Comparison of ENCODE assay signal across 9 cellular contexts in the genomic region with DNA sequence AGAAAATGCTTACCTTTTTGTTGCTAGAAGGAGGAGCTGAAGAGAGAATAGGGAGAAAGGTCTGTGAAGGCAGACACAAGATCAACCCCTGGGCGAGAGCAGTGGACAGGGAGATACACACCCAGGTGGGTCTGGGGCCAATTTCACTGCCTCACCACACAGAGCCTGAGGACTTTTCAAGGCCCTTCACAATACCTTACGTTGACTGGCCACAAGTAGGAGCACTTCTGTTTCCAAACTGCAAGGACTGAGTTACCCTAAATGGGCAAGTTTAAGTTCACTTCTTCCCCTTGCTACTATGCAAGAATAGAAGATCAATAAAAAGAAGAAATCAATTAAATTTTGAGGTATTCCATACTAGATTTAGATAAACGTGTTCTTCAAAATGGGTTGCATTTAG.
A peak's percentile ranks its signal among the peaks of the same experiment; 100 is the strongest.
DNase-seq lines count a peak whose midpoint lies in the region; ATAC-seq, FAIRE-seq and TF ChIP-seq lines count a peak whose summit lies in the region.
"Had no signal": no experiment of that assay in that cellular context is flagged by ENCODE, and none has a peak within 500 bp of the region (broad histone marks: within the 10 kb centered on the region; RNA-seq: fewer than 3 reads in every experiment).

No MANE protein-coding gene starts in this region.

- no peak for TF ChIP-seq POLR2A in GM12891 (IDR thresholded peaks at IDR 0.05; ENCODE audit: low read depth, low read length)
- TF ChIP-seq POLR2A in HepG2 (IDR thresholded peaks at IDR 0.05; ENCODE audit: insufficient read depth in 1 of 2, low read depth in 2 of 2, low read length in 2 of 2): no peak

- intact Hi-C loops in HepG2 (cut with micrococcal nuclease; ENCODE audit: unreplicated experiment): loop anchor here (5.0 kb wide), 1 partner anchor 173 kb away; the partner anchor contains the start of gene SLC12A2

- FAIRE-seq in GM12891 (lab: Jason Lieb, UNC): peak; percentile 33
- FAIRE-seq in HepG2 (lab: Jason Lieb, UNC): no peak

- POLR2A ChIA-PET in HepG2 (lab: Yijun Ruan, JAX): no interaction called here

- H3K9ac ChIP-seq in HepG2 (ENCODE audit: insufficient read depth, low read depth, low read length): no peak overlapping the region

- DNase-seq in AG10803 (ENCODE audit: low read depth): peak; percentile 55
- DNase-seq in GM12891 (ENCODE audit: insufficient read length, low spot score): no peak
- peak; percentile 54 for DNase-seq in MV-4-11 (lab: John Stamatoyannopoulos, UW)
- DNase-seq in astrocyte of the hippocampus (ENCODE audit: low read depth, low spot score): peak; percentile 46
- DNase-seq in HepG2 (ENCODE audit: low spot score): peak; percentile 42
- no peak for DNase-seq in CD1c-positive myeloid dendritic cell (ENCODE audit: extremely low spot score)
- DNase-seq in activated CD4-positive, alpha-beta T cell treated with anti-CD3 and anti-CD28 coated beads for 1 hour: no peak

- H3K27ac ChIP-seq in HepG2 (ENCODE audit: extremely low read length, insufficient read depth, low read length): no peak overlapping the region
- H3K27ac ChIP-seq: SJSA1 had no signal

- WGBS in HepG2 (ENCODE audit: low lambda C conversion rate): 0% methylated on average over 3 of the region's 3 CpGs

- no peak overlapping the region for H3K4me3 ChIP-seq in AG10803 (ENCODE audit: low read length)
- H3K4me3 ChIP-seq in HepG2 (replicated peaks in 1 of 3; ENCODE audit: insufficient read depth in 1 of 3, low read depth in 2 of 3, low read length in 3 of 3): no peak overlapping the region
- H3K4me3 ChIP-seq: SJSA1 had no signal

- no peak overlapping the region for H2AFZ ChIP-seq in HepG2 (ENCODE audit: low read length)

- H3K4me2 ChIP-seq in HepG2 (ENCODE audit: low read depth, low read length): no peak overlapping the region

- no peaks in the 10 kb centered on the region for H3K79me2 ChIP-seq in HepG2 (ENCODE audit: insufficient read depth, low read length)

- TF ChIP-seq EP300 in HepG2 (IDR thresholded peaks at IDR 0.05; ENCODE audit: low read depth in 2 of 2, low read length in 2 of 2): no peak
- no peak for TF ChIP-seq EP300 in HepG2 (CRISPR knock-in tag; IDR thresholded peaks at IDR 0.05; ENCODE audit: borderline replicate concordance)

- BruUV-seq in HepG2 (replicated peaks; lab: Mats Ljungman, UMichigan): no TSS peak

- no peaks in the 10 kb centered on the region for H4K20me1 ChIP-seq in HepG2 (ENCODE audit: insufficient read depth, low read length)

- ATAC-seq in HG02571 (IDR thresholded peaks at IDR 0.05; ENCODE audit: unreplicated experiment) (peak; percentile 81), HepG2 (peak; percentile 97)

- TF ChIP-seq RAD21 in HepG2 (CRISPR knock-in tag; IDR thresholded peaks at IDR 0.05): peak; percentile 18; the same call in 1 of the 2 replicates

- peaks cover 6% of the 10 kb centered on the region; the same call in 1 of the 2 replicates for H3K4me1 ChIP-seq in HepG2 (ENCODE audit: insufficient read depth, low read length)

- H3K27me3 ChIP-seq in HepG2 (ENCODE audit: control insufficient read depth in 1 of 2, insufficient read depth in 2 of 2, low read length in 2 of 2): no peaks in the 10 kb centered on the region
- H3K27me3 ChIP-seq: SJSA1 had no signal

- no peaks in the 10 kb centered on the region for H3K9me3 ChIP-seq in HepG2 (ENCODE audit: low read length)
- H3K9me3 ChIP-seq: SJSA1 had no signal

- H3K36me3 ChIP-seq in HepG2 (replicated peaks in 1 of 2; ENCODE audit: control insufficient read depth in 1 of 2, insufficient read depth in 2 of 2, low read length in 2 of 2): no peaks in the 10 kb centered on the region
- H3K36me3 ChIP-seq: SJSA1 had no signal

- TF ChIP-seq CTCF in AG10803 (conservative IDR thresholded peaks at IDR 0.05; ENCODE audit: low read length) (peak; percentile 73), HepG2 (CRISPR knock-in tag; IDR thresholded peaks at IDR 0.05) (peak; percentile 60)

- in situ Hi-C loops in HepG2 (cut with HindIII; ENCODE audit: extremely low pct_ligation_motif_present, low pct_unique_long_range_greater_than_20kb): no loop called here

- CTCF ChIA-PET in HepG2 (lab: Yijun Ruan, JAX; ENCODE audit: low intra/inter-chr PET ratio, low total read pairs): interaction anchor here (0.7 to 1.2 kb wide), 2 partner anchors 67 to 175 kb away, joined by 3 read pairs; no protein-coding TSS in a partner anchor

TF ChIP-seq in GM12891, 5 proteins besides CTCF, POLR2A, EP300 and RAD21:
- TF ChIP-seq PAX5 (IDR thresholded peaks at IDR 0.05; ENCODE audit: insufficient read depth, low read length, severe bottlenecking) (no peak), SPI1 (IDR thresholded peaks at IDR 0.05; ENCODE audit: low read depth, low read length) (no peak), POU2F2 (IDR thresholded peaks at IDR 0.05; ENCODE audit: low read depth, low read length) (no peak), TAF1 (IDR thresholded peaks at IDR 0.05; ENCODE audit: low read depth, low read length) (no peak), POLR2AphosphoS5 (IDR thresholded peaks at IDR 0.05; ENCODE audit: low read depth, low read length) (no peak)

TF ChIP-seq in HepG2, 621 proteins besides CTCF, POLR2A, EP300 and RAD21:
- TF ChIP-seq SMC3 (IDR thresholded peaks at IDR 0.05; ENCODE audit: low read length) (peak; percentile 39; the same call in 1 of the 2 replicates), STAG1 (CRISPR knock-in tag; IDR thresholded peaks at IDR 0.05) (peak; percentile 58), SRF (IDR thresholded peaks at IDR 0.05; ENCODE audit: low read depth, low read length) (0 out of 2 replicates have a peak, but pooled peaks have one; percentile 18)
- TF ChIP-seq, protein P1, sequence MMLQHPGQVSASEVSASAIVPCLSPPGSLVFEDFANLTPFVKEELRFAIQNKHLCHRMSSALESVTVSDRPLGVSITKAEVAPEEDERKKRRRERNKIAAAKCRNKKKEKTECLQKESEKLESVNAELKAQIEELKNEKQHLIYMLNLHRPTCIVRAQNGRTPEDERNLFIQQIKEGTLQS (CRISPR knock-in tag; IDR thresholded peaks at IDR 0.05): no peak

Comparison
In these comparisons a context has a peak if more than half of its experiments do, and no peak if none do; other contexts are left out.
1. DNase-seq: peak in AG10803 (single experiment), MV-4-11 (single experiment), astrocyte of the hippocampus (single experiment) and HepG2 (single experiment); none in GM12891 (single experiment), CD1c-positive myeloid dendritic cell (single experiment) and activated CD4-positive, alpha-beta T cell treated with anti-CD3 and anti-CD28 coated beads for 1 hour (single experiment).